Comparison of ENCODE assay signal across 1 cellular context in the genomic region with DNA sequence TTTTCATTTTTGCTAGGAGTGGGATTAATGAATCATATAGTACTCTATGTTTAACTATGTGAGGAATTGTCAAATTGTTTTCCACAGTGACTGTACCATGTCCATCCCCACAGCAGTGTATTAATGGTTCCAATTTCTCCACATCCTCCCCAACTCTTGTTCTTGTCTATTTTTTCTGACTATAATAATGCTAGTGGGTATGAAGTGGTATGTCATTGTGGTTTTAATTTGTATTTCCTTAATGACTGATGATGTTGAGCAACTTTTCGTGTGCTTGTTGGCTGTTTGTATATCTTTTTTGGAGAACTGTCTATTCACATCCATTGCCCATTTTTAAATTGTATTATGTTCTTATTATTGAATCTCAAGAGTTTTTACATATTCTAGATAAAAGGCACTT.
TF ChIP-seq lines count a peak whose summit lies in the region.

No MANE protein-coding gene starts in this region.

TF ChIP-seq in IMR-90, 13 proteins besides CTCF, POLR2A, EP300 and RAD21:
- TF ChIP-seq MAFK (IDR thresholded peaks at IDR 0.05; ENCODE audit: low read depth, low read length) (no peak), CEBPB (IDR thresholded peaks at IDR 0.05; ENCODE audit: low read depth, low read length) (peak; percentile 35; the same call in 1 of the 2 replicates), BHLHE40 (IDR thresholded peaks at IDR 0.05; ENCODE audit: low read depth, low read length) (no peak)
- TF ChIP-seq, protein P1, sequence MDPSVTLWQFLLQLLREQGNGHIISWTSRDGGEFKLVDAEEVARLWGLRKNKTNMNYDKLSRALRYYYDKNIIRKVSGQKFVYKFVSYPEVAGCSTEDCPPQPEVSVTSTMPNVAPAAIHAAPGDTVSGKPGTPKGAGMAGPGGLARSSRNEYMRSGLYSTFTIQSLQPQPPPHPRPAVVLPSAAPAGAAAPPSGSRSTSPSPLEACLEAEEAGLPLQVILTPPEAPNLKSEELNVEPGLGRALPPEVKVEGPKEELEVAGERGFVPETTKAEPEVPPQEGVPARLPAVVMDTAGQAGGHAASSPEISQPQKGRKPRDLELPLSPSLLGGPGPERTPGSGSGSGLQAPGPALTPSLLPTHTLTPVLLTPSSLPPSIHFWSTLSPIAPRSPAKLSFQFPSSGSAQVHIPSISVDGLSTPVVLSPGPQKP (IDR thresholded peaks at IDR 0.05; ENCODE audit: borderline replicate concordance, low read depth, low read length), result no peak
